Comparison of ENCODE assay signal across 23 cellular contexts in genomic region chr1:58324551-58324950, GRCh38.
A peak's percentile ranks its signal among the peaks of the same experiment; 100 is the strongest.
DNase-seq lines count a peak whose midpoint lies in the region; ATAC-seq and TF ChIP-seq lines count a peak whose summit lies in the region.
"Had no signal": no experiment of that assay in that cellular context is flagged by ENCODE, and none has a peak within 500 bp of the region (broad histone marks: within the 10 kb centered on the region; RNA-seq: fewer than 3 reads in every experiment).

No MANE protein-coding gene starts in this region.

- no peaks in the 10 kb centered on the region for H3K27me3 Mint-ChIP-seq in activated naive CD4-positive, alpha-beta T cell treated with anti-CD3 and anti-CD28 coated beads, Interleukin-2, amount 10 ng/mL, durations not matched to agents 7 days and 5 days
- peaks cover 2% of the 10 kb centered on the region for H3K27me3 Mint-ChIP-seq in GM23338 (ENCODE audit: insufficient read depth, low read depth, poor library complexity)
- no peaks in the 10 kb centered on the region for H3K27me3 Mint-ChIP-seq in activated T-helper 1 cell treated with anti-CD3 and anti-CD28 coated beads, Interleukin-12 subunit alpha, Interleukin-12 subunit beta, Interleukin-2, Interleukin-4 antibody, amounts not matched to agents 30 ng/mL and 10 ng/mL and 1 ng/mL, durations not matched to agents 14 hours and 24 hours and 36 hours (ENCODE audit: insufficient read depth)
- peaks cover 3% of the 10 kb centered on the region for H3K27me3 Mint-ChIP-seq in endothelial cell (ENCODE audit: unreplicated experiment)
- H3K27me3 Mint-ChIP-seq: IgD-negative memory B cell had no signal

- H3K36me3 Mint-ChIP-seq in activated naive CD4-positive, alpha-beta T cell treated with anti-CD3 and anti-CD28 coated beads, Interleukin-2, amount 10 ng/mL, durations not matched to agents 7 days and 5 days = no peaks in the 10 kb centered on the region
- peaks cover 14% of the 10 kb centered on the region; the same call in 2 of the 3 replicates for H3K36me3 Mint-ChIP-seq in GM23338 (ENCODE audit: low read depth)
- H3K36me3 Mint-ChIP-seq in activated T-helper 1 cell treated with anti-CD3 and anti-CD28 coated beads, Interleukin-12 subunit alpha, Interleukin-12 subunit beta, Interleukin-2, Interleukin-4 antibody, amounts not matched to agents 30 ng/mL and 10 ng/mL and 1 ng/mL, durations not matched to agents 14 hours and 24 hours and 36 hours (ENCODE audit: low read depth) = no peaks in the 10 kb centered on the region
- H3K36me3 Mint-ChIP-seq in endothelial cell (ENCODE audit: low read depth, unreplicated experiment) = no peaks in the 10 kb centered on the region

- no peaks in the 10 kb centered on the region for H3K9me2 ChIP-seq in GM23338 (ENCODE audit: insufficient read depth)

- H3F3A ChIP-seq in GM23338 (replicated peaks; ENCODE audit: low read depth) = no peaks in the 10 kb centered on the region

- intact Hi-C loops in activated T-helper 1 cell treated with anti-CD3 and anti-CD28 coated beads, Interleukin-12 subunit alpha, Interleukin-12 subunit beta, Interleukin-2, Interleukin-4 antibody, amounts not matched to agents 30 ng/mL and 10 ng/mL and 1 ng/mL, durations not matched to agents 14 hours and 24 hours and 36 hours (cut with micrococcal nuclease) = no loop called here

- H3K4me1 Mint-ChIP-seq in activated naive CD4-positive, alpha-beta T cell treated with anti-CD3 and anti-CD28 coated beads, Interleukin-2, amount 10 ng/mL, durations not matched to agents 7 days and 5 days = peaks cover 11% of the 10 kb centered on the region
- H3K4me1 Mint-ChIP-seq in GM23338 (no peaks in the 10 kb centered on the region), endothelial cell (ENCODE audit: unreplicated experiment) (no peaks in the 10 kb centered on the region)
- H3K4me1 Mint-ChIP-seq in activated T-helper 1 cell treated with anti-CD3 and anti-CD28 coated beads, Interleukin-12 subunit alpha, Interleukin-12 subunit beta, Interleukin-2, Interleukin-4 antibody, amounts not matched to agents 30 ng/mL and 10 ng/mL and 1 ng/mL, durations not matched to agents 14 hours and 24 hours and 36 hours (ENCODE audit: low read depth) = peaks cover 8% of the 10 kb centered on the region
- H3K4me1 Mint-ChIP-seq: IgD-negative memory B cell had no signal

- H3K27me3 ChIP-seq in GM23338 (ENCODE audit: insufficient read depth) (no peaks in the 10 kb centered on the region), neutrophil (no peaks in the 10 kb centered on the region)
- H3K27me3 ChIP-seq: BLaER1, gastroesophageal sphincter, Peyer's patch had no signal

- TF ChIP-seq CTCF in GM23338 (conservative IDR thresholded peaks at IDR 0.05; ENCODE audit: low read depth in 2 of 2) (no peak), neutrophil (IDR thresholded peaks at IDR 0.05) (no peak), endothelial cell (IDR thresholded peaks at IDR 0.05; ENCODE audit: unreplicated experiment) (no peak)

- peak overlapping the region; percentile 46 for H3K27ac Mint-ChIP-seq in activated naive CD4-positive, alpha-beta T cell treated with anti-CD3 and anti-CD28 coated beads, Interleukin-2, amount 10 ng/mL, durations not matched to agents 7 days and 5 days
- no peak overlapping the region for H3K27ac Mint-ChIP-seq in GM23338
- no peak overlapping the region for H3K27ac Mint-ChIP-seq in activated T-helper 1 cell treated with anti-CD3 and anti-CD28 coated beads, Interleukin-12 subunit alpha, Interleukin-12 subunit beta, Interleukin-2, Interleukin-4 antibody, amounts not matched to agents 30 ng/mL and 10 ng/mL and 1 ng/mL, durations not matched to agents 14 hours and 24 hours and 36 hours
- H3K27ac Mint-ChIP-seq in endothelial cell (ENCODE audit: unreplicated experiment) = no peak overlapping the region

- H2AFZ ChIP-seq in GM23338 = peak overlapping the region; percentile 28

- peaks cover 4% of the 10 kb centered on the region; the same call in 1 of the 2 replicates for H3K36me3 ChIP-seq in GM23338 (ENCODE audit: insufficient read depth)
- no peaks in the 10 kb centered on the region for H3K36me3 ChIP-seq in neutrophil
- H3K36me3 ChIP-seq: BLaER1, Peyer's patch had no signal

- peak; percentile 35 for DNase-seq in activated naive CD4-positive, alpha-beta T cell treated with anti-CD3 and anti-CD28 coated beads, Interleukin-2, amount 10 ng/mL, durations not matched to agents 7 days and 5 days
- DNase-seq in activated naive CD4-positive, alpha-beta T cell treated with Interleukin-2 at 50 U/mL for 16 hours = no peak
- no peak for DNase-seq in GM23338 (ENCODE audit: low spot score)
- DNase-seq in OCI-M1 (lab: John Stamatoyannopoulos, UW) = peak; percentile 27
- no peak for DNase-seq in activated T-helper 1 cell treated with anti-CD3 and anti-CD28 coated beads, Interleukin-12 subunit alpha, Interleukin-12 subunit beta, Interleukin-2, Interleukin-4 antibody, amounts not matched to agents 30 ng/mL and 10 ng/mL and 1 ng/mL, durations not matched to agents 14 hours and 24 hours and 36 hours (ENCODE audit: low spot score)
- no peak for DNase-seq in endothelial cell (ENCODE audit: low spot score)
- DNase-seq: activated CD8-positive, alpha-beta memory T cell treated with anti-CD3 and anti-CD28 coated beads, Interleukin-2, amount 50 U/mL, for 48 hours; activated effector memory CD4-positive, alpha-beta T cell treated with anti-CD3 and anti-CD28 coated beads, Interleukin-2, amount 50 U/mL, for 16 hours; anterior cingulate cortex; hippocampal formation; immature natural killer cell; mesendoderm; NCI-H510A treated with DMSO at 0.1 percent for 48 hours; Peyer's patch; stimulated activated CD8-positive, alpha-beta memory T cell treated with anti-CD3 and anti-CD28 coated beads, Interleukin-4, amount 100 ng/mL, for 48 hours; substantia nigra had no signal

- H3K4me1 ChIP-seq in GM23338 (ENCODE audit: insufficient read depth) = no peaks in the 10 kb centered on the region
- H3K4me1 ChIP-seq in neutrophil (ENCODE audit: control insufficient read depth in 1 of 2, insufficient read depth in 1 of 2, low read depth in 1 of 2, low read length in 1 of 2) = peaks cover 13 to 15% of the 10 kb centered on the region in 2 experiments
- H3K4me1 ChIP-seq: BLaER1, gastroesophageal sphincter, Peyer's patch had no signal

- ATAC-seq in GM23338 (no peak), GM19324 (IDR thresholded peaks at IDR 0.05; ENCODE audit: low FRiP score, unreplicated experiment) (no peak)
- ATAC-seq: gastroesophageal sphincter, left lobe of liver had no signal

- H4K20me1 ChIP-seq in GM23338 (replicated peaks; ENCODE audit: insufficient read depth) = no peaks in the 10 kb centered on the region
- H4K20me1 ChIP-seq: BLaER1 had no signal

- H3K9me3 Mint-ChIP-seq in activated naive CD4-positive, alpha-beta T cell treated with anti-CD3 and anti-CD28 coated beads, Interleukin-2, amount 10 ng/mL, durations not matched to agents 7 days and 5 days = no peaks in the 10 kb centered on the region
- peaks cover 34% of the 10 kb centered on the region for H3K9me3 Mint-ChIP-seq in GM23338
- no peaks in the 10 kb centered on the region for H3K9me3 Mint-ChIP-seq in activated T-helper 1 cell treated with anti-CD3 and anti-CD28 coated beads, Interleukin-12 subunit alpha, Interleukin-12 subunit beta, Interleukin-2, Interleukin-4 antibody, amounts not matched to agents 30 ng/mL and 10 ng/mL and 1 ng/mL, durations not matched to agents 14 hours and 24 hours and 36 hours
- H3K9me3 Mint-ChIP-seq in endothelial cell (ENCODE audit: unreplicated experiment) = no peaks in the 10 kb centered on the region
- H3K9me3 Mint-ChIP-seq: immature natural killer cell had no signal

- CTCF ChIA-PET in activated naive CD4-positive, alpha-beta T cell treated with anti-CD3 and anti-CD28 coated beads, Interleukin-2, amount 10 ng/mL, durations not matched to agents 7 days and 5 days (lab: Charles Lee) = no interaction called here

- H3K27ac ChIP-seq in GM23338 (ENCODE audit: low read depth) (no peak overlapping the region), neutrophil (peak overlapping the region; percentile 26)
- H3K27ac ChIP-seq: BLaER1, coronary artery, gastroesophageal sphincter, Peyer's patch had no signal

- no peak overlapping the region for H3K4me3 Mint-ChIP-seq in activated naive CD4-positive, alpha-beta T cell treated with anti-CD3 and anti-CD28 coated beads, Interleukin-2, amount 10 ng/mL, durations not matched to agents 7 days and 5 days
- H3K4me3 Mint-ChIP-seq in GM23338 (no peak overlapping the region), endothelial cell (ENCODE audit: unreplicated experiment) (no peak overlapping the region)
- H3K4me3 Mint-ChIP-seq in activated T-helper 1 cell treated with anti-CD3 and anti-CD28 coated beads, Interleukin-12 subunit alpha, Interleukin-12 subunit beta, Interleukin-2, Interleukin-4 antibody, amounts not matched to agents 30 ng/mL and 10 ng/mL and 1 ng/mL, durations not matched to agents 14 hours and 24 hours and 36 hours = no peak overlapping the region
- H3K4me3 Mint-ChIP-seq: IgD-negative memory B cell had no signal

- no peaks in the 10 kb centered on the region for H3K9me3 ChIP-seq in neutrophil
- H3K9me3 ChIP-seq: Peyer's patch had no signal

- no peaks in the 10 kb centered on the region for H3K79me2 ChIP-seq in GM23338 (replicated peaks; ENCODE audit: insufficient read depth)

- H3K4me3 ChIP-seq in GM23338 = no peak overlapping the region
- no peak overlapping the region for H3K4me3 ChIP-seq in neutrophil (ENCODE audit: low read depth in 1 of 2, low read length in 1 of 2)
- H3K4me3 ChIP-seq: BLaER1, coronary artery, gastroesophageal sphincter, Peyer's patch had no signal

- no peak overlapping the region for H3K4me2 ChIP-seq in GM23338
- H3K4me2 ChIP-seq: BLaER1 had no signal

TF ChIP-seq in GM23338, 12 proteins besides CTCF, POLR2A, EP300 and RAD21 (continues in another document):
- TF ChIP-seq POLR2AphosphoS5 (IDR thresholded peaks at IDR 0.05; ENCODE audit: low read depth) = no peak
- no peak for TF ChIP-seq ZNF331 (CRISPR knock-in tag; IDR thresholded peaks at IDR 0.05; ENCODE audit: low read depth)

Comparison
In these comparisons a context has a peak if more than half of its experiments do, and no peak if none do; other contexts are left out.
1. DNase-seq: peak in activated naive CD4-positive, alpha-beta T cell treated with anti-CD3 and anti-CD28 coated beads, Interleukin-2, amount 10 ng/mL, durations not matched to agents 7 days and 5 days (single experiment) and OCI-M1 (single experiment); none in activated naive CD4-positive, alpha-beta T cell treated with Interleukin-2 at 50 U/mL for 16 hours (single experiment), GM23338 (single experiment), activated T-helper 1 cell treated with anti-CD3 and anti-CD28 coated beads, Interleukin-12 subunit alpha, Interleukin-12 subunit beta, Interleukin-2, Interleukin-4 antibody, amounts not matched to agents 30 ng/mL and 10 ng/mL and 1 ng/mL, durations not matched to agents 14 hours and 24 hours and 36 hours (single experiment) and endothelial cell (single experiment).